In the genomic region with DNA sequence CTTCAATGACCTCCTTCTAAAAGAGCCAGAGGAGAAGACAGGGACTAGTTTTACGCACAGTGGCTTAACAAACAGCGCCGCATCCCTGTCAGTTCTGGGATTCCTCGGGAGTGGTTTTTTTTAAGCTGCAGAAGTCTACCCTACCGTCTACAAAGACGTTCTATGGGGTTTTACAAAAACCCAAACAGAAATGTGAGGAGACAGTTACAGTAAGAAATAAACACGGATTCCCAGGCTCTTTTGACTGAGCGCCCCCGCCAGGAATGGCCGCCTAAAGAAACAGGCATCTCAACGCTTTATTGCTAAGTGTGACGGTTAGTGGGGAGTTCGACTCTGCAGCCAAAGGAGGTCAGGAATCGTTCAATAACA, we compare ENCODE assay signal across 8 cellular contexts. TPM values are rescaled to one million over a fixed set of nuclear protein-coding genes. Genes with fewer than 3 reads are reported as not detected.
DNase-seq lines count a peak whose midpoint lies in the region; ATAC-seq and TF ChIP-seq lines count a peak whose summit lies in the region.

No MANE protein-coding gene starts in this region.

- H3K9ac ChIP-seq in Karpas-422 (ENCODE audit: low read length): peak overlapping the region; percentile 82

- TF ChIP-seq CTCF in 22Rv1 (IDR thresholded peaks at IDR 0.05) (peak; percentile 77), VCaP (conservative IDR thresholded peaks at IDR 0.05) (peak; percentile 71), fibroblast of mammary gland (conservative IDR thresholded peaks at IDR 0.05; ENCODE audit: control insufficient read depth, insufficient read depth, low read depth, low read length) (peak; percentile 65), natural killer cell (IDR thresholded peaks at IDR 0.05) (peak; percentile 26)

- no peaks in the 10 kb centered on the region for H3K9me2 ChIP-seq in Karpas-422 (replicated peaks; ENCODE audit: insufficient read depth, low read length)

- ATAC-seq in natural killer cell: peak; percentile 33 to 42 (median 34)

- intact Hi-C loops in natural killer cell (cut with micrococcal nuclease): loop anchor here (5.0 kb wide), 1 partner anchor 90 kb away; the partner anchor contains the start of gene SPTLC2

- DNase-seq in Daoy (ENCODE audit: low read depth) (peak; percentile 16), H4 (ENCODE audit: low spot score) (peak; percentile 6), Karpas-422 (peak; percentile 69), fibroblast of mammary gland (ENCODE audit: low read depth) (peak; percentile 60), natural killer cell (no peak), NCI-H1436 (lab: John Stamatoyannopoulos, UW) (no peak)

- H3K36me3 ChIP-seq in Karpas-422 (ENCODE audit: insufficient read depth, low read length): peaks cover 44% of the 10 kb centered on the region

- H3K4me1 Mint-ChIP-seq in natural killer cell: peaks cover 32 to 37% of the 10 kb centered on the region in 2 donors

- H3K27ac ChIP-seq in 22Rv1 (peak overlapping the region; percentile 67), Karpas-422 (ENCODE audit: low read length) (no peak overlapping the region), VCaP (peak overlapping the region; percentile 77)

- H3K4me3 Mint-ChIP-seq in natural killer cell: peak overlapping the region; percentile 97

- peak overlapping the region; percentile 83 for H3K4me2 ChIP-seq in Karpas-422 (ENCODE audit: low read depth, low read length, poor library complexity, severe bottlenecking)

- peaks cover 83% of the 10 kb centered on the region for H3K79me2 ChIP-seq in Karpas-422 (ENCODE audit: low read length)

- no peaks in the 10 kb centered on the region for H3K36me3 Mint-ChIP-seq in natural killer cell

- H3K4me3 ChIP-seq in Karpas-422 (ENCODE audit: low read length) (peak overlapping the region; percentile 82), fibroblast of mammary gland (ENCODE audit: control insufficient read depth, low read depth, low read length) (peak overlapping the region; percentile 84)

- H4K20me1 ChIP-seq in Karpas-422 (ENCODE audit: insufficient read depth, low read depth, low read length): peaks cover 32% of the 10 kb centered on the region

- H2AFZ ChIP-seq in Karpas-422 (ENCODE audit: low read length): peak overlapping the region; percentile 46; the same call in 1 of the 2 replicates

- H3K9me3 ChIP-seq in Karpas-422 (ENCODE audit: low read length): no peaks in the 10 kb centered on the region

- no peaks in the 10 kb centered on the region for H3K9me3 Mint-ChIP-seq in natural killer cell

- H3K27ac Mint-ChIP-seq in natural killer cell: peak overlapping the region; percentile 89 to 91

- H3K27me3 ChIP-seq in Karpas-422 (ENCODE audit: low read length): no peaks in the 10 kb centered on the region

- H3K4me1 ChIP-seq in Karpas-422 (ENCODE audit: low read length): peaks cover 29% of the 10 kb centered on the region

- no peaks in the 10 kb centered on the region for H3K27me3 Mint-ChIP-seq in natural killer cell (ENCODE audit: low read depth in 2 of 2)

RNA-seq across cellular contexts. Expression of gene ALKBH1, which starts 0.5 kb away (rescaled TPM):
- 17.9 and 25.2 TPM in 2 replicates for total RNA-seq in Daoy (2014; rRNA removed; shearing (Covaris generic))
- 20.0 and 20.3 TPM in 2 replicates for total RNA-seq in H4 (2014; rRNA removed; shearing (Covaris generic))
- 13.5 and 17.1 TPM in 2 replicates for total RNA-seq in Karpas-422 (2014; rRNA removed; shearing (Covaris generic); ENCODE audit: low replicate concordance)
- total RNA-seq in natural killer cell: 10 to 100 TPM in 1 of 3 donors, 1 to 10 TPM in 2; 3.6 to 10.2 (median 7.1) TPM

RNA-seq across cellular contexts. Expression of gene SLIRP, which starts 0.6 kb away (rescaled TPM):
- 1,732 and 2,044 TPM in 2 replicates for total RNA-seq in Daoy (2014; rRNA removed; shearing (Covaris generic))
- total RNA-seq in H4 (2014; rRNA removed; shearing (Covaris generic)): 508 and 814 TPM in 2 replicates
- 204 and 470 TPM in 2 replicates for total RNA-seq in Karpas-422 (2014; rRNA removed; shearing (Covaris generic); ENCODE audit: low replicate concordance)
- total RNA-seq in natural killer cell: 10 to 100 TPM; 29.5 to 33.1 (median 31.6) TPM

RNA-seq across cellular contexts. Expression of gene SNW1, which starts 53.6 kb away (rescaled TPM):
- 133 and 175 TPM in 2 replicates for total RNA-seq in Daoy (2014; rRNA removed; shearing (Covaris generic))
- 71.1 and 71.2 TPM in 2 replicates for total RNA-seq in H4 (2014; rRNA removed; shearing (Covaris generic))
- 79.9 and 88.1 TPM in 2 replicates for total RNA-seq in Karpas-422 (2014; rRNA removed; shearing (Covaris generic); ENCODE audit: low replicate concordance)
- total RNA-seq in natural killer cell: 100 to 1,000 TPM in 2 of 3 donors, 10 to 100 TPM in 1; 89.7 to 106 (median 103) TPM

Comparison
In these comparisons a context has a peak if more than half of its experiments do, and no peak if none do; other contexts are left out.
1. CTCF ChIP-seq: peak in every context shown above with its lines; median percentile 77 in 22Rv1; 71 in VCaP; 65 in fibroblast of mammary gland; 26 in natural killer cell.
2. DNase-seq: peak in Daoy (single experiment), H4 (single experiment), Karpas-422 (single experiment) and fibroblast of mammary gland (single experiment); none in natural killer cell (single experiment) and NCI-H1436 (single experiment).